In the genomic region with DNA sequence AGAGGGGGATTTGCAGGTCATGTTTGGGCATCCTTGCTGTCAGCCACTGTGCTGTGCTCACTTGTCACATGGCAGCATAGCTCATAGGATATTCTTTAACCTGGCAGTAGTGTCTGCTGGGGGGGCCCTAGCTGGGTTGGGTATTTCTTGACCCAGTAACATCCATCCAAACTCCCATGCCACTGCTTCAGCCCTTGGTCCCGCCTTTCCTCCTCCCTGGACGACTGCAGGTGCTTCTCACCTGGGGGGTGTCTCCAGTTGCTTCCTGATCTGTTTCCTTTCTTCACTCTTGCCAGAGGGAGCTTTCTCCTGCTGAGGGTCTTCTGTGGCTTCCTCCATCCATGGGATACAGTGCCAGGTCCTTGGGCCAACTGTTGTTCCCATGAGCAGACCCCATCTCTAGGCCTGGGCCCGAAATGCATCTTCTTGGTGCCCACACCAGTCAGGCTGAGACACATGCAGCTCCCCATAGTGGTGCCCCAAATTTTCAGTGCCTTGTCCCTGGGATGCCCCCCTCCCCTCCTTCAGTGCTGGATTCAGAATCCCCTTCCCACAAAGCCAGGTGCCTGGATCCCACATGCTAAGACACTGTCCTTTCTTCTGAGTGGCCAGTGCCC, we compare ENCODE assay signal across 16 cellular contexts.
"Had no signal": no experiment of that assay in that cellular context is flagged by ENCODE, and none has a peak within 500 bp of the region (broad histone marks: within the 10 kb centered on the region; RNA-seq: fewer than 3 reads in every experiment).

No MANE protein-coding gene starts in this region.

- H2AFZ ChIP-seq: hepatocyte had no signal

- DNase-seq: erythroblast; foreskin keratinocyte; left colon; mucosa of descending colon; naive thymus-derived CD8-positive, alpha-beta T cell; nucleus accumbens; small intestine; stimulated activated CD4-positive, alpha-beta T cell treated with anti-CD3 and anti-CD28 coated beads, Interleukin-2, amount 100 ng/mL, for 48 hours; stimulated activated naive CD4-positive, alpha-beta T cell treated with Interleukin-2 at 50 U/mL for 16 hours; upper lobe of left lung had no signal

- H3K27me3 ChIP-seq: hepatocyte, ovary, right atrium auricular region, upper lobe of left lung, uterus had no signal

- H3K27ac Mint-ChIP-seq: dendritic cell treated with granulocyte-macrophage colony-stimulating factor and Interleukin-4, amounts not matched to agents 40 ng/mL and 50 ng/mL, for 4 days; naive thymus-derived CD8-positive, alpha-beta T cell had no signal

- H3K9me3 ChIP-seq: mucosa of descending colon, ovary, right atrium auricular region, upper lobe of left lung, uterus had no signal

- ATAC-seq: foreskin keratinocyte; left colon; mucosa of descending colon; naive thymus-derived CD8-positive, alpha-beta T cell had no signal

- H3K36me3 ChIP-seq: ovary, right atrium auricular region, uterus had no signal

- H3K4me2 ChIP-seq: hepatocyte had no signal

- H3K27ac ChIP-seq: foreskin keratinocyte, hepatocyte, ovary, right atrium auricular region, upper lobe of left lung, uterus had no signal

- H3K9me3 Mint-ChIP-seq: dendritic cell treated with granulocyte-macrophage colony-stimulating factor and Interleukin-4, amounts not matched to agents 40 ng/mL and 50 ng/mL, for 4 days; naive thymus-derived CD8-positive, alpha-beta T cell; neural crest cell had no signal

- H3K4me3 ChIP-seq: hepatocyte, mucosa of descending colon, ovary, right atrium auricular region, upper lobe of left lung, uterus had no signal

- H3K27me3 Mint-ChIP-seq: dendritic cell treated with granulocyte-macrophage colony-stimulating factor and Interleukin-4, amounts not matched to agents 40 ng/mL and 50 ng/mL, for 4 days had no signal

- H3K4me1 ChIP-seq: foreskin keratinocyte, right atrium auricular region had no signal

- H3K4me3 Mint-ChIP-seq: dendritic cell treated with granulocyte-macrophage colony-stimulating factor and Interleukin-4, amounts not matched to agents 40 ng/mL and 50 ng/mL, for 4 days; naive thymus-derived CD8-positive, alpha-beta T cell; neural crest cell had no signal
